ENCODE assay signal across 13 cellular contexts in the genomic region with DNA sequence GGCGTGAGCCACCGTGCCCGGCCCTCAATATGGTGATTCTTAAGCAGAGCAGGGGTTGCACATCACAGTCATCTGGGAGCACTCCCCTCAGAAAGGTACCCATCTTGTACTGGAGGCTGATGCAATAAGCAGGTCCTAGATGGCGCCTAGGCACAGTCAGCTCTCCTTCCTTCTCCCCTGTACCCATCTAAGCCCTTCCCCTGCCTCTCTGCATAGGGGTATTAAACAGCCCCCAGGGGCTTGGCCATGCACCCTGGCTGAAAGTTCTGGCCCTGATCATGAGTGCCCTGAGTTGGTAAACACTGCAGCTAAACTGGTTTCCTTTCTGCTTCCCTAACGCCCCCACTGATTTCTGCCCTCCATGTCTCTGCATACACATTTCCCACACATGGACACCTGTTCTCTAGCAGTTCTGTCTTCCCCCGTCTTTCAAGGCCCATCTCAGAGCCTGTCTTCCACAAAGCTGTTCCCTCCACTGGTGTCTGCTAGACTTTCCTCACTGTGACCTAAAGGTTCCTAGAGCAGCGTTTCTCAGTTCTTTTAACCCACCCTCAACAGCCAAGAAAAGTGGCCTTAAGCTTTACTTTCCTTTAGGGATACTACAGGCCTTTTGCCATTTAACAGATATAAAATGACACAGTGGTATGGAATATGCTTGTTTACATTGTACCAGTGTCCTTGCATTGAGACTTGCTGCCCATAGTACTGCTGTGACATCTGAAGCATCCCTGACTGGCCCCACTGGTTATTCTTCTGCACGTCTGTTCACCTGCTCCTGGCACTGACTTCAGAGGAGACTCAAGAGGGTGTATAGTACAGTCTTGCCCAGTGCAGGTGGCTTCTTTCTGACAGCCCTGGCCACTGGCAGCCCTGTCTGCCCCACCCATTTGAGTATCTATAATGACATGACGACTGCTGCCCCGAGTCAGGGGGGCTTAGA. TPM values are rescaled to one million over a fixed set of nuclear protein-coding genes. Genes with fewer than 3 reads are reported as not detected.
DNase-seq lines count a peak whose midpoint lies in the region; ATAC-seq, FAIRE-seq and TF ChIP-seq lines count a peak whose summit lies in the region.
"Had no signal": no experiment of that assay in that cellular context is flagged by ENCODE, and none has a peak within 500 bp of the region (broad histone marks: within the 10 kb centered on the region; RNA-seq: fewer than 3 reads in every experiment).

No MANE protein-coding gene starts in this region.

- CTCF ChIA-PET in activated CD8-positive, alpha-beta T cell treated with anti-CD3 and anti-CD28 coated beads, Interleukin-2, amount 10 ng/mL, durations not matched to agents 7 days and 5 days (lab: Charles Lee): no interaction called here

- TF ChIP-seq CTCF in GM23338 (conservative IDR thresholded peaks at IDR 0.05; ENCODE audit: low read depth in 2 of 2): no peak
- TF ChIP-seq CTCF in mesothelial cell of epicardium (IDR thresholded peaks at IDR 0.05; ENCODE audit: unreplicated experiment): no peak

- no peak overlapping the region for H3K4me3 Mint-ChIP-seq in GM23338
- H3K4me3 Mint-ChIP-seq in activated CD8-positive, alpha-beta T cell treated with anti-CD3 and anti-CD28 coated beads, Interleukin-2, amount 10 ng/mL, durations not matched to agents 7 days and 5 days: no peak overlapping the region
- no peak overlapping the region for H3K4me3 Mint-ChIP-seq in mesothelial cell of epicardium

- H3K27me3 ChIP-seq in BLaER1 (no peaks in the 10 kb centered on the region), GM23338 (ENCODE audit: insufficient read depth) (no peaks in the 10 kb centered on the region)
- H3K27me3 ChIP-seq: MG63 had no signal

- no peaks in the 10 kb centered on the region for H3K9me3 Mint-ChIP-seq in GM23338
- H3K9me3 Mint-ChIP-seq in activated CD8-positive, alpha-beta T cell treated with anti-CD3 and anti-CD28 coated beads, Interleukin-2, amount 10 ng/mL, durations not matched to agents 7 days and 5 days (ENCODE audit: insufficient read depth): no peaks in the 10 kb centered on the region
- H3K9me3 Mint-ChIP-seq in mesothelial cell of epicardium: no peaks in the 10 kb centered on the region

- peak overlapping the region; percentile 23 for H3K4me2 ChIP-seq in BLaER1
- H3K4me2 ChIP-seq in GM23338: no peak overlapping the region

- H3K4me3 ChIP-seq in BLaER1 (no peak overlapping the region), GM23338 (no peak overlapping the region)
- H3K4me3 ChIP-seq: MG63 had no signal

- peak overlapping the region; percentile 45; the same call in 1 of the 2 replicates for H3K9ac ChIP-seq in BLaER1

- H3K4me1 ChIP-seq in BLaER1 (peaks cover 59% of the 10 kb centered on the region), GM23338 (ENCODE audit: insufficient read depth) (no peaks in the 10 kb centered on the region; the same call in 1 of the 2 replicates)

- POLR2A ChIA-PET in activated CD8-positive, alpha-beta T cell treated with anti-CD3 and anti-CD28 coated beads, Interleukin-2, amount 10 ng/mL, durations not matched to agents 7 days and 5 days (lab: Charles Lee): interaction anchor here (1.1 kb wide), 1 partner anchor 9 kb away, joined by 4 read pairs; no protein-coding TSS in a partner anchor

- peaks cover 7% of the 10 kb centered on the region for H3K27me3 Mint-ChIP-seq in GM23338 (ENCODE audit: insufficient read depth, low read depth, poor library complexity)
- H3K27me3 Mint-ChIP-seq in activated CD8-positive, alpha-beta T cell treated with anti-CD3 and anti-CD28 coated beads, Interleukin-2, amount 10 ng/mL, durations not matched to agents 7 days and 5 days (ENCODE audit: low read depth): no peaks in the 10 kb centered on the region
- no peaks in the 10 kb centered on the region for H3K27me3 Mint-ChIP-seq in mesothelial cell of epicardium (ENCODE audit: low read depth)

- no peak overlapping the region for H2AFZ ChIP-seq in GM23338

- H3K27ac ChIP-seq in BLaER1: peak overlapping the region; percentile 53; the same call in 1 of the 2 replicates
- H3K27ac ChIP-seq in GM23338 (ENCODE audit: low read depth): peak overlapping the region; percentile 76; the same call in 1 of the 2 replicates

- peaks cover 13% of the 10 kb centered on the region for H3K4me1 Mint-ChIP-seq in GM23338
- H3K4me1 Mint-ChIP-seq in activated CD8-positive, alpha-beta T cell treated with anti-CD3 and anti-CD28 coated beads, Interleukin-2, amount 10 ng/mL, durations not matched to agents 7 days and 5 days (ENCODE audit: low read depth): peaks cover 23% of the 10 kb centered on the region
- peaks cover 9% of the 10 kb centered on the region for H3K4me1 Mint-ChIP-seq in mesothelial cell of epicardium

- no peaks in the 10 kb centered on the region for H3F3A ChIP-seq in GM23338 (replicated peaks; ENCODE audit: low read depth)

- ATAC-seq in GM23338: no peak
- no peak for ATAC-seq in activated CD8-positive, alpha-beta T cell treated with anti-CD3 and anti-CD28 coated beads, Interleukin-2, amount 10 ng/mL, durations not matched to agents 7 days and 5 days
- ATAC-seq in GM19467 (IDR thresholded peaks at IDR 0.05; ENCODE audit: unreplicated experiment): no peak

- H4K20me1 ChIP-seq in BLaER1 (peaks cover 100% of the 10 kb centered on the region), GM23338 (replicated peaks; ENCODE audit: insufficient read depth) (peaks cover 87% of the 10 kb centered on the region)

- no peak for FAIRE-seq in GM19239 (lab: Jason Lieb, UNC)
- FAIRE-seq: bronchial epithelial cell, islet of Langerhans had no signal

- H3K27ac Mint-ChIP-seq in GM23338 (peak overlapping the region; percentile 85), mesothelial cell of epicardium (peak overlapping the region; percentile 60)
- H3K27ac Mint-ChIP-seq in activated CD8-positive, alpha-beta T cell treated with anti-CD3 and anti-CD28 coated beads, Interleukin-2, amount 10 ng/mL, durations not matched to agents 7 days and 5 days: peak overlapping the region; percentile 31

- no peaks in the 10 kb centered on the region for H3K9me3 ChIP-seq in BLaER1
- H3K9me3 ChIP-seq: MG63 had no signal

- H3K79me2 ChIP-seq in GM23338 (replicated peaks; ENCODE audit: insufficient read depth): peaks cover 100% of the 10 kb centered on the region

- no peak for DNase-seq in GM23338 (ENCODE audit: low spot score)
- no peak for DNase-seq in activated CD8-positive, alpha-beta T cell treated with anti-CD3 and anti-CD28 coated beads, Interleukin-2, amount 10 ng/mL, durations not matched to agents 7 days and 5 days
- DNase-seq in mesothelial cell of epicardium (ENCODE audit: low spot score in 2 of 2, unreplicated experiment in 2 of 2): no peak
- no peak for DNase-seq in OCI-M1 (lab: John Stamatoyannopoulos, UW)
- no peak for DNase-seq in NCI-H146 (lab: John Stamatoyannopoulos, UW)
- DNase-seq in GM19239 (ENCODE audit: insufficient read length, low spot score): no peak
- DNase-seq: MG63, NCI-H526, occipital lobe had no signal

- H3K36me3 Mint-ChIP-seq in GM23338 (ENCODE audit: low read depth) (no peaks in the 10 kb centered on the region; the same call in 2 of the 3 replicates), mesothelial cell of epicardium (peaks cover 8% of the 10 kb centered on the region)
- H3K36me3 Mint-ChIP-seq in activated CD8-positive, alpha-beta T cell treated with anti-CD3 and anti-CD28 coated beads, Interleukin-2, amount 10 ng/mL, durations not matched to agents 7 days and 5 days (ENCODE audit: low read depth): peaks cover 11% of the 10 kb centered on the region

- H3K36me3 ChIP-seq in BLaER1 (peaks cover 65% of the 10 kb centered on the region), GM23338 (ENCODE audit: insufficient read depth) (no peaks in the 10 kb centered on the region)

- no peaks in the 10 kb centered on the region for H3K9me2 ChIP-seq in GM23338 (ENCODE audit: insufficient read depth)

TF ChIP-seq in GM23338, 12 proteins besides CTCF, POLR2A, EP300 and RAD21:
- no peak for TF ChIP-seq NANOG (IDR thresholded peaks at IDR 0.05; ENCODE audit: borderline replicate concordance)
TF ChIP-seq in GM23338: peak in this region for 0.

RNA-seq across cellular contexts. Expression of gene UBE2L3, which starts 15.6 kb away (rescaled TPM):
- total RNA-seq in GM23338 (2014; rRNA removed; shearing (Covaris generic)): 70.1 and 86.3 TPM in 2 replicates
- polyA plus RNA-seq in GM23338 (2016; fragmentation: Nextera tagmentation; extraction: Ambion mirVana): 123 and 136 TPM in 2 replicates
- 10 to 100 TPM; 65.3 to 69.6 TPM for total RNA-seq in activated CD8-positive, alpha-beta T cell treated with anti-CD3 and anti-CD28 coated beads, Interleukin-2, amount 10 ng/mL, durations not matched to agents 7 days and 5 days
- 45.1 to 49.0 TPM (median 48.0 TPM) in 3 replicates for total RNA-seq in mesothelial cell of epicardium

RNA-seq across cellular contexts. Expression of gene RIMBP3C, which starts 31.8 kb away (rescaled TPM):
- total RNA-seq in GM23338 (2014; rRNA removed; shearing (Covaris generic)): 1.1 and 1.6 TPM in 2 replicates
- 0.03 TPM in 1 of 2 replicates, not detected in the other for polyA plus RNA-seq in GM23338 (2016; fragmentation: Nextera tagmentation; extraction: Ambion mirVana)
- under 1 TPM; 0.08 to 0.34 TPM for total RNA-seq in activated CD8-positive, alpha-beta T cell treated with anti-CD3 and anti-CD28 coated beads, Interleukin-2, amount 10 ng/mL, durations not matched to agents 7 days and 5 days
- total RNA-seq in mesothelial cell of epicardium: 0.31 to 0.71 TPM (median 0.38 TPM) in 3 replicates

RNA-seq across cellular contexts. Expression of gene YDJC, which starts 46.8 kb away (rescaled TPM):
- 58.8 and 83.7 TPM in 2 replicates for total RNA-seq in GM23338 (2014; rRNA removed; shearing (Covaris generic))
- polyA plus RNA-seq in GM23338 (2016; fragmentation: Nextera tagmentation; extraction: Ambion mirVana): 53.3 and 58.4 TPM in 2 replicates
- total RNA-seq in activated CD8-positive, alpha-beta T cell treated with anti-CD3 and anti-CD28 coated beads, Interleukin-2, amount 10 ng/mL, durations not matched to agents 7 days and 5 days: 10 to 100 TPM; 46.7 to 47.1 TPM
- total RNA-seq in mesothelial cell of epicardium: 25.3 to 26.2 TPM (median 25.8 TPM) in 3 replicates

RNA-seq across cellular contexts. Expression of gene CCDC116, which starts 49.5 kb away (rescaled TPM):
- total RNA-seq in GM23338 (2014; rRNA removed; shearing (Covaris generic)): 0.14 TPM in 1 of 2 replicates, not detected in the other
- 0.35 TPM in 1 of 2 replicates, not detected in the other for polyA plus RNA-seq in GM23338 (2016; fragmentation: Nextera tagmentation; extraction: Ambion mirVana)
- 1 to 10 TPM in 1 of 2 experiments, under 1 TPM in 1; 0.66 to 1.6 TPM for total RNA-seq in activated CD8-positive, alpha-beta T cell treated with anti-CD3 and anti-CD28 coated beads, Interleukin-2, amount 10 ng/mL, durations not matched to agents 7 days and 5 days
- total RNA-seq in mesothelial cell of epicardium: 0.78 to 1.3 TPM (median 0.84 TPM) in 3 replicates
- total RNA-seq: bronchial epithelial cell had no signal

RNA-seq across cellular contexts. Expression of gene SDF2L1, which starts 59.0 kb away (rescaled TPM):
- 60.3 and 62.3 TPM in 2 replicates for total RNA-seq in GM23338 (2014; rRNA removed; shearing (Covaris generic))
- 72.7 and 74.8 TPM in 2 replicates for polyA plus RNA-seq in GM23338 (2016; fragmentation: Nextera tagmentation; extraction: Ambion mirVana)
- 10 to 100 TPM; 85.9 to 86.4 TPM for total RNA-seq in activated CD8-positive, alpha-beta T cell treated with anti-CD3 and anti-CD28 coated beads, Interleukin-2, amount 10 ng/mL, durations not matched to agents 7 days and 5 days
- 19.6 to 22.1 TPM (median 20.2 TPM) in 3 replicates for total RNA-seq in mesothelial cell of epicardium

Comparison
In these comparisons a context has a peak if more than half of its experiments do, and no peak if none do; other contexts are left out.
1. H3K27ac Mint-ChIP-seq: peak in every context shown above with its lines; median percentile 85 in GM23338; 60 in mesothelial cell of epicardium; 31 in activated CD8-positive, alpha-beta T cell treated with anti-CD3 and anti-CD28 coated beads, Interleukin-2, amount 10 ng/mL, durations not matched to agents 7 days and 5 days.